1 cellular context compared by ENCODE assay signal in genomic region chr2:37655442-37655841, GRCh38.
TF ChIP-seq lines count a peak whose summit lies in the region.

No MANE protein-coding gene starts in this region.

TF ChIP-seq in GM23338, 12 proteins besides CTCF, POLR2A, EP300 and RAD21 (continued from another document):
- TF ChIP-seq ZNF462 (CRISPR knock-in tag; IDR thresholded peaks at IDR 0.05), result no peak
- TF ChIP-seq ZNF114 (CRISPR knock-in tag; IDR thresholded peaks at IDR 0.05), result no peak
- no peak for TF ChIP-seq REST (IDR thresholded peaks at IDR 0.05; ENCODE audit: unreplicated experiment)
- no peak for TF ChIP-seq EZH2 (IDR thresholded peaks at IDR 0.05; ENCODE audit: low read depth, unreplicated experiment)
- TF ChIP-seq EZH2phosphoT487 (IDR thresholded peaks at IDR 0.05; ENCODE audit: unreplicated experiment), result no peak
- TF ChIP-seq CREB1 (CRISPR knock-in tag; IDR thresholded peaks at IDR 0.05; ENCODE audit: low read depth), result no peak
